In genomic region chr1:9494936-9495758, GRCh38 we compare ENCODE assay signal across 8 cellular contexts. TPM values are rescaled to one million over a fixed set of nuclear protein-coding genes. Genes with fewer than 3 reads are reported as not detected.
A peak's percentile ranks its signal among the peaks of the same experiment; 100 is the strongest.
DNase-seq lines count a peak whose midpoint lies in the region; ATAC-seq and TF ChIP-seq lines count a peak whose summit lies in the region.

No MANE protein-coding gene starts in this region.

- no peaks in the 10 kb centered on the region for H3K27me3 ChIP-seq in adrenal gland
- H3K27me3 ChIP-seq in iPS-15b (ENCODE audit: control insufficient read depth, insufficient read depth, low read length) = peaks cover 15% of the 10 kb centered on the region

- no peaks in the 10 kb centered on the region for H3K4me1 ChIP-seq in ES-I3 (ENCODE audit: insufficient read depth, low read length)
- peaks cover 0 to 3% of the 10 kb centered on the region in 2 donors for H3K4me1 ChIP-seq in adrenal gland (replicated peaks in 1 of 2)
- H3K4me1 ChIP-seq in iPS-15b (ENCODE audit: control insufficient read depth, insufficient read depth, low read length) = peaks cover 2% of the 10 kb centered on the region

- DNase-seq in Kasumi-1 (lab: John Stamatoyannopoulos, UW) (peak; percentile 15 to 33), T-helper 1 cell (peak; percentile 22 to 71 (median 48)), adrenal gland (peak in 6 of 7 donors; percentile 40 to 66 (median 54))
- DNase-seq in stimulated activated CD4-positive, alpha-beta T cell treated with anti-CD3 and anti-CD28 coated beads, Interleukin-12 subunit alpha, Interleukin-12 subunit beta, amount 100 ng/mL, for 24 hours (ENCODE audit: low read depth in 2 of 2) = peak; percentile 32 to 56

- ATAC-seq in GM21619 (IDR thresholded peaks at IDR 0.05; ENCODE audit: unreplicated experiment) = no peak
- no peak for ATAC-seq in GM21786 (IDR thresholded peaks at IDR 0.05; ENCODE audit: unreplicated experiment)

- peak overlapping the region; percentile 41; the same call in 1 of the 2 replicates for H3K9ac ChIP-seq in ES-I3 (ENCODE audit: low read depth, low read length)
- H3K9ac ChIP-seq in iPS-15b (ENCODE audit: low read depth, low read length) = no peak overlapping the region

- intact Hi-C loops in adrenal gland (cut with DNase I) = loop anchor here (2.0 to 5.0 kb wide), 4 partner anchors 77 to 228 kb away; no protein-coding TSS in a partner anchor

- H3K36me3 ChIP-seq in ES-I3 (ENCODE audit: insufficient read depth, low read length) (no peaks in the 10 kb centered on the region), adrenal gland (replicated peaks in 1 of 2) (no peaks in the 10 kb centered on the region), iPS-15b (ENCODE audit: control insufficient read depth, insufficient read depth, low read length) (no peaks in the 10 kb centered on the region)

- no peak overlapping the region for H3K27ac ChIP-seq in adrenal gland

- WGBS in adrenal gland, 4 donors = 8 to 21% (median 15%) methylated on average over 16 to 48 of the region's 48 CpGs

- TF ChIP-seq POLR2A in adrenal gland (IDR thresholded peaks at IDR 0.05) = no peak

- H3K4me3 ChIP-seq in adrenal gland (peak overlapping the region in 1 of 4 donors; percentile 41), iPS-15b (ENCODE audit: low read depth, low read length) (peak overlapping the region; percentile 49)

- H3K9me3 ChIP-seq in ES-I3 (ENCODE audit: control insufficient read depth, insufficient read depth, low read length) = no peaks in the 10 kb centered on the region
- no peaks in the 10 kb centered on the region for H3K9me3 ChIP-seq in adrenal gland (replicated peaks in 1 of 3)
- H3K9me3 ChIP-seq in iPS-15b (ENCODE audit: control insufficient read depth, insufficient read depth, low read length) = no peaks in the 10 kb centered on the region

- TF ChIP-seq CTCF in adrenal gland (IDR thresholded peaks at IDR 0.05) = peak; percentile 64 to 99 (median 92)

RNA-seq across cellular contexts. Expression of gene SLC25A33, which starts 44.1 kb away (rescaled TPM):
- total RNA-seq in adrenal gland = 10 to 100 TPM in 1 of 8 donors, 1 to 10 TPM in 7; 2.1 to 10.3 (median 3.3) TPM
- 1 to 10 TPM; 1.9 to 5.5 (median 2.6) TPM for polyA plus RNA-seq in adrenal gland
